9 cellular contexts compared by ENCODE assay signal in the genomic region with DNA sequence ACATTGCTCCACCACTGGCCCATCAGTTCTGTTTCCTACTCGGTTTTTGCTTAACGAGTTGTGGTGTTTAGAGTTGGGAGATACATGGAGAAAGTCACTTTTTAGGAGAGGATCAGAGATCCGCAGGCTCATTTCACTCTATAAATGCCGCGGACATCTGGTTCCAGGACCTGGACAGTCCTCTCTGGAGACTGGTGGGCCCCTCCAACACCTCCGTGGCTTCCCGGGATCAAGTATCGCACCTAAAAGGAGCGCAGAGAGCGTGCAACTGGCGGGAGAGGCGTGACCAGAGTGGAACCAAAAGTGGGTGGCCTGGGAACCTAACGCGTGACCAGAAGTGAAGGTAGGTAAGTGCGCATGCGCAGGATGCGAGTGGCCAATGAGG. TPM values are rescaled to one million over a fixed set of nuclear protein-coding genes. Genes with fewer than 3 reads are reported as not detected.
DNase-seq lines count a peak whose midpoint lies in the region; ATAC-seq, FAIRE-seq and TF ChIP-seq lines count a peak whose summit lies in the region.
"Had no signal": no experiment of that assay in that cellular context is flagged by ENCODE, and none has a peak within 500 bp of the region (broad histone marks: within the 10 kb centered on the region; RNA-seq: fewer than 3 reads in every experiment).

No MANE protein-coding gene starts in this region.

- peaks cover 21% of the 10 kb centered on the region for H3K4me1 Mint-ChIP-seq in progenitor cell of endocrine pancreas (ENCODE audit: low read depth)

- in situ Hi-C loops in T47D (cut with HindIII; ENCODE audit: low pct_unique_long_range_greater_than_20kb, low sequenced_read_pairs): no loop called here

- no peak for TF ChIP-seq CTCF in progenitor cell of endocrine pancreas (IDR thresholded peaks at IDR 0.05; ENCODE audit: unreplicated experiment)

- no peaks in the 10 kb centered on the region for H3K27me3 Mint-ChIP-seq in progenitor cell of endocrine pancreas

- H3K4me3 Mint-ChIP-seq in progenitor cell of endocrine pancreas (ENCODE audit: low read depth): no peak overlapping the region
- H3K4me3 Mint-ChIP-seq: immature natural killer cell had no signal

- peaks cover 3% of the 10 kb centered on the region for H3K36me3 Mint-ChIP-seq in progenitor cell of endocrine pancreas (ENCODE audit: insufficient read depth)

- peaks cover 3% of the 10 kb centered on the region for H3K9me3 Mint-ChIP-seq in progenitor cell of endocrine pancreas (ENCODE audit: low read depth)
- H3K9me3 Mint-ChIP-seq: immature natural killer cell had no signal

- ATAC-seq in GM19324 (IDR thresholded peaks at IDR 0.05; ENCODE audit: low FRiP score, unreplicated experiment) (peak; percentile 88), HG03378 (IDR thresholded peaks at IDR 0.05; ENCODE audit: unreplicated experiment) (peak; percentile 82)

- FAIRE-seq in RCC 7860 (lab: Jason Lieb, UNC): peak; percentile 60

- DNase-seq in D341Med (ENCODE audit: low spot score) (peak; percentile 80), RCC 7860 (ENCODE audit: low spot score) (peak; percentile 83), T47D (ENCODE audit: low read depth in 1 of 2, low spot score in 1 of 2) (peak; percentile 79 to 97), iPS-NIHi7 (ENCODE audit: extremely low spot score) (peak; percentile 78), progenitor cell of endocrine pancreas (ENCODE audit: low spot score, unreplicated experiment) (no peak)
- peak; percentile 66 to 78 (median 77) for DNase-seq in stimulated activated CD4-positive, alpha-beta T cell treated with anti-CD3 and anti-CD28 coated beads, Interleukin-12 subunit alpha, Interleukin-12 subunit beta, amount 100 ng/mL, for 48 hours (ENCODE audit: low read depth in 2 of 3, low spot score in 1 of 3)

- no peak overlapping the region for H3K27ac Mint-ChIP-seq in progenitor cell of endocrine pancreas
- H3K27ac Mint-ChIP-seq: immature natural killer cell had no signal

RNA-seq across cellular contexts. Expression of gene CLTRN, which starts 9.9 kb away (rescaled TPM):
- 2.1 and 2.5 TPM in 2 replicates for total RNA-seq in progenitor cell of endocrine pancreas
